1 cellular context compared by ENCODE assay signal in the genomic region with DNA sequence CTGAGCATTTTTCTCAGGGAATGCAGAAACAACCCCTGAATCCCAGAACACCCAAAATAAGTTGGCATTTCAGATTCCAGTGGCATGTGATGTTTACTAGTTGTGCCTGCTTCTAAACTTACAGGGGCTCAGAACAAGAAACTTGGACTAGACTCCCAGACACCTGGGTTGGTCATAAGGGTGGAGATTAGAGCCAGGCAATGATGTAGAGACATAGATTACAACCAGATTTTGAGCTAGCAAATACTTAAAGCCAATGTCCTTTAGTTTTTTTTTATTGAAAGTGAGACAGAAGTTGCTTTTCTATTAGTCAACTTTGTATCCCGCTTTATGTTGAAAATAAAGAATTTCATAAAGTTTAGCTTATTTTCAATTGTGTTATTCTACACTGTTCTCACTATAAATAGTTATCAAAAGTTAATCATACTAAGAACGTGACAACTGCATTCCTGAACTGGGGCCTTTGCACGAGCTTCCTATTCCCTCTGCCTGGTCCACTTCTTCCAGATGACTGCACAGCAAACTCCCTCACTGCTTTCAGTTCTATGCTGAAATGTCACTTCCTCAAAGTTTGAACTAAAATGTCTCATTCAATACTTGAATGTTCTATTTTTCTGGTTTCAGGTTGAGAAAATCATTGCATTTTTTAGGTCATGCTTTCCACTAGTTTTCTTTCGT.
TF ChIP-seq lines count a peak whose summit lies in the region.

No MANE protein-coding gene starts in this region.

TF ChIP-seq in GM12878, 131 proteins besides CTCF, POLR2A, EP300 and RAD21 (continued from another document):
- TF ChIP-seq ZBTB40 (IDR thresholded peaks at IDR 0.05; ENCODE audit: borderline replicate concordance) (no peak), MTA3 (IDR thresholded peaks at IDR 0.05; ENCODE audit: borderline replicate concordance, low read length) (peak; percentile 48; the same call in 1 of the 2 replicates), ZNF274 (IDR thresholded peaks at IDR 0.05; ENCODE audit: insufficient read depth, insufficient read length) (no peak), CEBPB (IDR thresholded peaks at IDR 0.05; ENCODE audit: borderline replicate concordance in 1 of 2, low read depth in 2 of 2, low read length in 2 of 2) (0 out of 4 replicates have a peak, but pooled peaks of 1 of the 2 experiments have one; percentile 55), POU2F2 (IDR thresholded peaks at IDR 0.05; ENCODE audit: borderline replicate concordance, low read depth, low read length) (no peak), ELK1 (IDR thresholded peaks at IDR 0.05; ENCODE audit: low read depth, low read length) (no peak), CHD2 (IDR thresholded peaks at IDR 0.05; ENCODE audit: borderline replicate concordance, low read depth, low read length) (peak; percentile 17; the same call in 1 of the 2 replicates), HDAC2 (IDR thresholded peaks at IDR 0.05) (no peak), CBX5 (IDR thresholded peaks at IDR 0.05; ENCODE audit: low read depth) (0 out of 2 replicates have a peak, but pooled peaks have one; percentile 23), MEF2A (IDR thresholded peaks at IDR 0.05; ENCODE audit: insufficient read depth, low read depth, low read length) (0 out of 2 replicates have a peak, but pooled peaks have one; percentile 31), BRCA1 (IDR thresholded peaks at IDR 0.05; ENCODE audit: low read depth, low read length) (no peak), SPI1 (IDR thresholded peaks at IDR 0.05; ENCODE audit: borderline replicate concordance, insufficient read depth, low read depth, low read length) (peak; percentile 91), RB1 (IDR thresholded peaks at IDR 0.05; ENCODE audit: borderline replicate concordance) (no peak), PKNOX1 (IDR thresholded peaks at IDR 0.05) (no peak), CEBPZ (IDR thresholded peaks at IDR 0.05; ENCODE audit: low read depth, low read length) (no peak), EZH2 (IDR thresholded peaks at IDR 0.05; ENCODE audit: borderline replicate concordance, control insufficient read depth, low read depth, low read length) (no peak), EED (IDR thresholded peaks at IDR 0.05; ENCODE audit: low read depth) (peak; percentile 95), IKZF1 (conservative IDR thresholded peaks at IDR 0.05) (peak; percentile 85), RELA (IDR thresholded peaks at IDR 0.05; ENCODE audit: borderline replicate concordance, partially characterized antibody) (no peak), IRF4 (IDR thresholded peaks at IDR 0.05; ENCODE audit: low read depth, low read length) (peak; percentile 79), CREB1 (IDR thresholded peaks at IDR 0.05; ENCODE audit: low read depth) (peak; percentile 22; the same call in 1 of the 2 replicates), SIN3A (IDR thresholded peaks at IDR 0.05; ENCODE audit: low read depth, low read length) (no peak), ZNF622 (IDR thresholded peaks at IDR 0.05) (no peak), ZNF207 (IDR thresholded peaks at IDR 0.05; ENCODE audit: borderline replicate concordance) (no peak), ATF2 (IDR thresholded peaks at IDR 0.05; ENCODE audit: low read length) (peak; percentile 43), MTA2 (IDR thresholded peaks at IDR 0.05; ENCODE audit: low read depth) (peak; percentile 45), TARDBP (IDR thresholded peaks at IDR 0.05; ENCODE audit: borderline replicate concordance) (no peak), IRF3 (IDR thresholded peaks at IDR 0.05) (no peak), ZZZ3 (IDR thresholded peaks at IDR 0.05; ENCODE audit: control insufficient read depth, insufficient read length, low read depth) (no peak), NFYA (IDR thresholded peaks at IDR 0.05; ENCODE audit: borderline replicate concordance, low read depth, low read length) (no peak), RBBP5 (conservative IDR thresholded peaks at IDR 0.05) (no peak), CBFB (IDR thresholded peaks at IDR 0.05; ENCODE audit: low read depth) (no peak), MEF2B (IDR thresholded peaks at IDR 0.05; ENCODE audit: partially characterized antibody, poor library complexity, severe bottlenecking) (no peak), JUND (IDR thresholded peaks at IDR 0.05; ENCODE audit: low read depth, low read length) (no peak), STAT1 (conservative IDR thresholded peaks at IDR 0.05) (no peak), CBX3 (IDR thresholded peaks at IDR 0.05; ENCODE audit: borderline replicate concordance, low read depth) (no peak)
- TF ChIP-seq, protein P1, sequence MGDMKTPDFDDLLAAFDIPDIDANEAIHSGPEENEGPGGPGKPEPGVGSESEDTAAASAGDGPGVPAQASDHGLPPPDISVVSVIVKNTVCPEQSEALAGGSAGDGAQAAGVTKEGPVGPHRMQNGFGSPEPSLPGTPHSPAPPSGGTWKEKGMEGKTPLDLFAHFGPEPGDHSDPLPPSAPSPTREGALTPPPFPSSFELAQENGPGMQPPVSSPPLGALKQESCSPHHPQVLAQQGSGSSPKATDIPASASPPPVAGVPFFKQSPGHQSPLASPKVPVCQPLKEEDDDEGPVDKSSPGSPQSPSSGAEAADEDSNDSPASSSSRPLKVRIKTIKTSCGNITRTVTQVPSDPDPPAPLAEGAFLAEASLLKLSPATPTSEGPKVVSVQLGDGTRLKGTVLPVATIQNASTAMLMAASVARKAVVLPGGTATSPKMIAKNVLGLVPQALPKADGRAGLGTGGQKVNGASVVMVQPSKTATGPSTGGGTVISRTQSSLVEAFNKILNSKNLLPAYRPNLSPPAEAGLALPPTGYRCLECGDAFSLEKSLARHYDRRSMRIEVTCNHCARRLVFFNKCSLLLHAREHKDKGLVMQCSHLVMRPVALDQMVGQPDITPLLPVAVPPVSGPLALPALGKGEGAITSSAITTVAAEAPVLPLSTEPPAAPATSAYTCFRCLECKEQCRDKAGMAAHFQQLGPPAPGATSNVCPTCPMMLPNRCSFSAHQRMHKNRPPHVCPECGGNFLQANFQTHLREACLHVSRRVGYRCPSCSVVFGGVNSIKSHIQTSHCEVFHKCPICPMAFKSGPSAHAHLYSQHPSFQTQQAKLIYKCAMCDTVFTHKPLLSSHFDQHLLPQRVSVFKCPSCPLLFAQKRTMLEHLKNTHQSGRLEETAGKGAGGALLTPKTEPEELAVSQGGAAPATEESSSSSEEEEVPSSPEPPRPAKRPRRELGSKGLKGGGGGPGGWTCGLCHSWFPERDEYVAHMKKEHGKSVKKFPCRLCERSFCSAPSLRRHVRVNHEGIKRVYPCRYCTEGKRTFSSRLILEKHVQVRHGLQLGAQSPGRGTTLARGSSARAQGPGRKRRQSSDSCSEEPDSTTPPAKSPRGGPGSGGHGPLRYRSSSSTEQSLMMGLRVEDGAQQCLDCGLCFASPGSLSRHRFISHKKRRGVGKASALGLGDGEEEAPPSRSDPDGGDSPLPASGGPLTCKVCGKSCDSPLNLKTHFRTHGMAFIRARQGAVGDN (IDR thresholded peaks at IDR 0.05): no peak
